27 cellular contexts compared by ENCODE assay signal in genomic region chr20:44183282-44183681, GRCh38. TPM values are rescaled to one million over a fixed set of nuclear protein-coding genes. Genes with fewer than 3 reads are reported as not detected.
A peak's percentile ranks its signal among the peaks of the same experiment; 100 is the strongest.
DNase-seq lines count a peak whose midpoint lies in the region; ATAC-seq and TF ChIP-seq lines count a peak whose summit lies in the region.
"Had no signal": no experiment of that assay in that cellular context is flagged by ENCODE, and none has a peak within 500 bp of the region (broad histone marks: within the 10 kb centered on the region; RNA-seq: fewer than 3 reads in every experiment).

No MANE protein-coding gene starts in this region.

- peak overlapping the region; percentile 22 for H3K9ac ChIP-seq in rectal smooth muscle tissue (ENCODE audit: low read length)

- H3K9me3 ChIP-seq in heart left ventricle = no peaks in the 10 kb centered on the region
- no peaks in the 10 kb centered on the region for H3K9me3 ChIP-seq in vagina
- H3K9me3 ChIP-seq: A549, BE2C, Caco-2, thyroid gland had no signal

- H3K27ac ChIP-seq in heart left ventricle (peak overlapping the region; percentile 9 to 97 (median 88)), rectal smooth muscle tissue (ENCODE audit: low read depth, low read length) (peak overlapping the region; percentile 96), vagina (peak overlapping the region; percentile 10)
- H3K27ac ChIP-seq: A549, thyroid gland had no signal

- H3K4me3 ChIP-seq in heart left ventricle = peak overlapping the region; percentile 19 to 87 (median 65)
- peak overlapping the region; percentile 48 for H3K4me3 ChIP-seq in rectal smooth muscle tissue (ENCODE audit: low read length)
- H3K4me3 ChIP-seq in vagina = peak overlapping the region; percentile 43 to 46
- H3K4me3 ChIP-seq: A549, smooth muscle cell, thyroid gland had no signal

- TF ChIP-seq POLR2A in heart left ventricle (IDR thresholded peaks at IDR 0.05) = no peak
- TF ChIP-seq POLR2A in vagina (IDR thresholded peaks at IDR 0.05) = no peak

- H3K27me3 ChIP-seq in heart left ventricle (peaks cover 0 to 21% (median 0%) of the 10 kb centered on the region in 9 donors), rectal smooth muscle tissue (ENCODE audit: control insufficient read depth, insufficient read depth, low read length) (no peaks in the 10 kb centered on the region), vagina (no peaks in the 10 kb centered on the region)
- H3K27me3 ChIP-seq: thyroid gland had no signal

- intact Hi-C loops in heart left ventricle (cut with DNase I) = loop anchor here in 4 of 10 donors (5.0 kb wide), 2 partner anchors 41 to 46 kb away; no protein-coding TSS in a partner anchor
- intact Hi-C loops in Right ventricle myocardium inferior (cut with DNase I) = no loop called here
- intact Hi-C loops in vagina (cut with DNase I) = no loop called here
- intact Hi-C loops in posterior cingulate gyrus (cut with DNase I) = no loop called here

- TF ChIP-seq CTCF in heart left ventricle (IDR thresholded peaks at IDR 0.05) (no peak), vagina (IDR thresholded peaks at IDR 0.05) (no peak)

- H3K36me3 ChIP-seq in heart left ventricle = peaks cover 0 to 2% (median 0%) of the 10 kb centered on the region in 9 donors
- no peaks in the 10 kb centered on the region for H3K36me3 ChIP-seq in rectal smooth muscle tissue (ENCODE audit: control insufficient read depth, insufficient read depth, low read length)
- no peaks in the 10 kb centered on the region for H3K36me3 ChIP-seq in vagina
- H3K36me3 ChIP-seq: BE2C, thyroid gland had no signal

- no peak for ATAC-seq in heart left ventricle
- no peak for ATAC-seq in Right ventricle myocardium inferior
- ATAC-seq in SK-N-SH treated with all-trans-retinoic acid at 6 μM for 48 hours = no peak
- ATAC-seq: A549; natural killer cell; Panc1; stimulated activated naive B cell treated with anti-CD40 and anti-IgM and Interleukin-4, amounts not matched to agents 10 μg/mL and 1 μg/mL and 100 μg/mL, for 72 hours; T-helper 17 cell had no signal

- peaks cover 0 to 50% (median 23%) of the 10 kb centered on the region in 12 donors for H3K4me1 ChIP-seq in heart left ventricle
- H3K4me1 ChIP-seq in rectal smooth muscle tissue (ENCODE audit: control insufficient read depth, insufficient read depth, low read length) = peaks cover 34% of the 10 kb centered on the region
- H3K4me1 ChIP-seq in vagina = peaks cover 19% of the 10 kb centered on the region
- H3K4me1 ChIP-seq: BE2C had no signal

- 30 to 60% (median 47%) methylated on average over 2 to 7 of the region's 7 CpGs for WGBS in heart left ventricle, 4 donors

- no peak for DNase-seq in heart left ventricle
- DNase-seq in Right ventricle myocardium inferior (ENCODE audit: missing footprints) = no peak
- peak; percentile 73 for DNase-seq in islet precursor cell
- DNase-seq in vagina (ENCODE audit: extremely low spot score in 2 of 2) = no peak
- no peak for DNase-seq in posterior cingulate gyrus
- DNase-seq in effector CD8-positive, alpha-beta T cell (lab: John Stamatoyannopoulos, UW) = no peak
- DNase-seq: activated CD4-positive, alpha-beta T cell treated with anti-CD3 and anti-CD28 coated beads, Interleukin-2, amount 10 ng/mL, durations not matched to agents 24 days and 14 days; BE2C; cerebellar nuclear complex; effector CD4-positive, alpha-beta T cell; erythroblast; KBM-7; mesendoderm; natural killer cell; NCI-H1694; NCI-H226; stimulated activated CD4-positive, alpha-beta T cell treated with anti-CD3 and anti-CD28 coated beads, Interleukin-2, amount 100 ng/mL, for 48 hours; stimulated activated naive B cell treated with anti-CD40 and anti-IgM and Interleukin-4, amounts not matched to agents 10 μg/mL and 1 μg/mL and 100 μg/mL, for 72 hours; T-helper 17 cell; thyroid gland had no signal

TF ChIP-seq in SK-N-SH treated with all-trans-retinoic acid at 6 μM for 48 hours, 23 proteins besides CTCF, POLR2A, EP300 and RAD21:
- TF ChIP-seq RARB (CRISPR knock-in tag; IDR thresholded peaks at IDR 0.05) (no peak), ARNTL (CRISPR knock-in tag; IDR thresholded peaks at IDR 0.05; ENCODE audit: borderline replicate concordance, low read depth) (no peak), TSHZ2 (CRISPR knock-in tag; IDR thresholded peaks at IDR 0.05) (no peak), ZFP30 (CRISPR knock-in tag; IDR thresholded peaks at IDR 0.05) (no peak), PPARA (CRISPR knock-in tag; IDR thresholded peaks at IDR 0.05; ENCODE audit: borderline replicate concordance) (no peak)
- TF ChIP-seq, protein P1, sequence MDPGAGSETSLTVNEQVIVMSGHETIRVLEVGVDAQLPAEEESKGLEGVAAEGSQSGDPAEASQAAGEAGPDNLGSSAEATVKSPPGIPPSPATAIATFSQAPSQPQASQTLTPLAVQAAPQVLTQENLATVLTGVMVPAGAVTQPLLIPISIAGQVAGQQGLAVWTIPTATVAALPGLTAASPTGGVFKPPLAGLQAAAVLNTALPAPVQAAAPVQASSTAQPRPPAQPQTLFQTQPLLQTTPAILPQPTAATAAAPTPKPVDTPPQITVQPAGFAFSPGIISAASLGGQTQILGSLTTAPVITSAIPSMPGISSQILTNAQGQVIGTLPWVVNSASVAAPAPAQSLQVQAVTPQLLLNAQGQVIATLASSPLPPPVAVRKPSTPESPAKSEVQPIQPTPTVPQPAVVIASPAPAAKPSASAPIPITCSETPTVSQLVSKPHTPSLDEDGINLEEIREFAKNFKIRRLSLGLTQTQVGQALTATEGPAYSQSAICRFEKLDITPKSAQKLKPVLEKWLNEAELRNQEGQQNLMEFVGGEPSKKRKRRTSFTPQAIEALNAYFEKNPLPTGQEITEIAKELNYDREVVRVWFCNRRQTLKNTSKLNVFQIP (CRISPR knock-in tag; IDR thresholded peaks at IDR 0.05; ENCODE audit: borderline replicate concordance, low read depth) = no peak
- TF ChIP-seq, protein P2, sequence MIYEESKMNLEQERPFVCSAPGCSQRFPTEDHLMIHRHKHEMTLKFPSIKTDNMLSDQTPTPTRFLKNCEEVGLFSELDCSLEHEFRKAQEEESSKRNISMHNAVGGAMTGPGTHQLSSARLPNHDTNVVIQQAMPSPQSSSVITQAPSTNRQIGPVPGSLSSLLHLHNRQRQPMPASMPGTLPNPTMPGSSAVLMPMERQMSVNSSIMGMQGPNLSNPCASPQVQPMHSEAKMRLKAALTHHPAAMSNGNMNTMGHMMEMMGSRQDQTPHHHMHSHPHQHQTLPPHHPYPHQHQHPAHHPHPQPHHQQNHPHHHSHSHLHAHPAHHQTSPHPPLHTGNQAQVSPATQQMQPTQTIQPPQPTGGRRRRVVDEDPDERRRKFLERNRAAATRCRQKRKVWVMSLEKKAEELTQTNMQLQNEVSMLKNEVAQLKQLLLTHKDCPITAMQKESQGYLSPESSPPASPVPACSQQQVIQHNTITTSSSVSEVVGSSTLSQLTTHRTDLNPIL (CRISPR knock-in tag; IDR thresholded peaks at IDR 0.05; ENCODE audit: low read depth) = no peak
- TF ChIP-seq, protein P3, sequence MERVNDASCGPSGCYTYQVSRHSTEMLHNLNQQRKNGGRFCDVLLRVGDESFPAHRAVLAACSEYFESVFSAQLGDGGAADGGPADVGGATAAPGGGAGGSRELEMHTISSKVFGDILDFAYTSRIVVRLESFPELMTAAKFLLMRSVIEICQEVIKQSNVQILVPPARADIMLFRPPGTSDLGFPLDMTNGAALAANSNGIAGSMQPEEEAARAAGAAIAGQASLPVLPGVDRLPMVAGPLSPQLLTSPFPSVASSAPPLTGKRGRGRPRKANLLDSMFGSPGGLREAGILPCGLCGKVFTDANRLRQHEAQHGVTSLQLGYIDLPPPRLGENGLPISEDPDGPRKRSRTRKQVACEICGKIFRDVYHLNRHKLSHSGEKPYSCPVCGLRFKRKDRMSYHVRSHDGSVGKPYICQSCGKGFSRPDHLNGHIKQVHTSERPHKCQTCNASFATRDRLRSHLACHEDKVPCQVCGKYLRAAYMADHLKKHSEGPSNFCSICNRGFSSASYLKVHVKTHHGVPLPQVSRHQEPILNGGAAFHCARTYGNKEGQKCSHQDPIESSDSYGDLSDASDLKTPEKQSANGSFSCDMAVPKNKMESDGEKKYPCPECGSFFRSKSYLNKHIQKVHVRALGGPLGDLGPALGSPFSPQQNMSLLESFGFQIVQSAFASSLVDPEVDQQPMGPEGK (CRISPR knock-in tag; IDR thresholded peaks at IDR 0.05; ENCODE audit: borderline replicate concordance) = no peak

RNA-seq across cellular contexts. Expression of gene JPH2, which starts 3.7 kb away (rescaled TPM):
- total RNA-seq in heart left ventricle = 100 to 1,000 TPM in 8 of 9 donors, 10 to 100 TPM in 1; 99.5 to 219 (median 166) TPM
- polyA plus RNA-seq in heart left ventricle = 100 to 1,000 TPM; 129 to 144 TPM
- 197 TPM for total RNA-seq in Right ventricle myocardium inferior
- total RNA-seq in vagina = 13.8 TPM
- total RNA-seq: activated T-helper 1 cell treated with anti-CD3 and anti-CD28 coated beads, Interleukin-12 subunit alpha, Interleukin-12 subunit beta, Interleukin-2, Interleukin-4 antibody, amounts not matched to agents 30 ng/mL and 10 ng/mL and 1 ng/mL, durations not matched to agents 14 hours and 24 hours and 36 hours; natural killer cell; T-helper 17 cell had no signal

RNA-seq across cellular contexts. Expression of gene OSER1, which starts 27.3 kb away (rescaled TPM):
- total RNA-seq in heart left ventricle (10 to 100 TPM; 20.6 to 39.0 (median 34.1) TPM), Right ventricle myocardium inferior (32.1 TPM), vagina (28.0 TPM)
- 10 to 100 TPM; 11.9 to 35.6 TPM for polyA plus RNA-seq in heart left ventricle

Comparison
In these comparisons a context has a peak if more than half of its experiments do, and no peak if none do; other contexts are left out.
1. H3K27ac ChIP-seq: peak in every context shown above with its lines; median percentile 96 in rectal smooth muscle tissue; 88 in heart left ventricle; 10 in vagina.